Comparison of ENCODE assay signal across 13 cellular contexts in the genomic region with DNA sequence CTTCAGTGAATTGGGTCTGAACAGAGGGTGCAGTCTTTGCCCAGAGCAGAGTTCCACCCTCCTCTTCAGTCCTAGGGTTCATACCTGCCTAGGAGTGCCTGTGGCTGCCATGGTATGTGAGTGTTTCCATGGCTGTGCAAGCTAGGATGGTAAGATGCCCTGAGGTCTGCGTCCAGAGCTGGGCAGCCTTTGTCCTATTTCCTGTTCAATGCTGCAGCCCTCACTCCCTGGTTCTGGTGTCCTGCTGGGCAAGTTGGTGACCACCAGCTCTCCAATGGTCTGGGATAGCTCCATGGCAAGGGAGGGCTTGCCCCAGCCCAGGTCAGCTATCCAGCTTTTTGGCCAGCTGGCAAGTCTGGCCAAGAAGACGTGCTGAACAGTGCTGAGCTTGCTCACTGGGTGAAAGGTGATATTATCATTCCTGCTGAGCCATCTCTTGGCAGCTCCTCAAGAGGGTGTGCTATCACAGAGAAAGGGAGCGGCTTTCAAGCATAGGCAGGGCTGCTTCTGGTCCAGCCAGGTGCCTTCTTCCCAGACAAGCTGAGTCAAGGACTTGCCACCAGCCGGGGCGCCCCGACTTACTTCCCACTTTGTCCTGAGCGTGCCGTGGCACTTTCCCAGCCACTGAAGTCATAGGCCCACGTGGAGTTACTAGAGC. TPM values are rescaled to one million over a fixed set of nuclear protein-coding genes. Genes with fewer than 3 reads are reported as not detected.
DNase-seq lines count a peak whose midpoint lies in the region; ATAC-seq, FAIRE-seq and TF ChIP-seq lines count a peak whose summit lies in the region.
"Had no signal": no experiment of that assay in that cellular context is flagged by ENCODE, and none has a peak within 500 bp of the region (broad histone marks: within the 10 kb centered on the region; RNA-seq: fewer than 3 reads in every experiment).

No MANE protein-coding gene starts in this region.

- ATAC-seq in HepG2 = no peak
- ATAC-seq: left lung had no signal

- in situ Hi-C loops in HepG2 (cut with HindIII; ENCODE audit: extremely low pct_ligation_motif_present, low pct_unique_long_range_greater_than_20kb) = no loop called here

- TF ChIP-seq EP300 in HepG2 (IDR thresholded peaks at IDR 0.05; ENCODE audit: low read depth in 2 of 2, low read length in 2 of 2) (no peak), HepG2 (CRISPR knock-in tag; IDR thresholded peaks at IDR 0.05; ENCODE audit: borderline replicate concordance) (no peak)

- POLR2A ChIA-PET in HepG2 (lab: Yijun Ruan, JAX) = interaction anchor here (0.8 to 5.0 kb wide), 2 partner anchors 7 to 130 kb away, joined by 3 to 20 read pairs; no protein-coding TSS in a partner anchor

- TF ChIP-seq POLR2A in HepG2 (IDR thresholded peaks at IDR 0.05; ENCODE audit: insufficient read depth in 1 of 2, low read depth in 2 of 2, low read length in 2 of 2) (no peak), thyroid gland (IDR thresholded peaks at IDR 0.05) (no peak)

- H3K4me2 ChIP-seq in HepG2 (ENCODE audit: low read depth, low read length) = no peak overlapping the region

- H3K27ac Mint-ChIP-seq in type B pancreatic cell = no peak overlapping the region

- H3K27me3 Mint-ChIP-seq in type B pancreatic cell = no peaks in the 10 kb centered on the region

- no peaks in the 10 kb centered on the region for H3K4me1 Mint-ChIP-seq in type B pancreatic cell (ENCODE audit: unreplicated experiment)

- TF ChIP-seq RAD21 in HepG2 (CRISPR knock-in tag; IDR thresholded peaks at IDR 0.05) = no peak

- peak; percentile 56 for DNase-seq in activated CD8-positive, alpha-beta memory T cell treated with anti-CD3 and anti-CD28 coated beads for 24 hours
- no peak for DNase-seq in activated CD8-positive, alpha-beta memory T cell treated with anti-CD3 and anti-CD28 coated beads, Interleukin-2, amount 50 U/mL, for 48 hours
- DNase-seq in adipocyte (ENCODE audit: low read depth) (peak; percentile 22), HepG2 (ENCODE audit: low spot score) (no peak), type B pancreatic cell (ENCODE audit: extremely low spot score, unreplicated experiment) (peak; percentile 29), thyroid gland (no peak), activated T-cell treated with anti-CD3 and anti-CD28 coated beads for 4 hours (no peak)
- DNase-seq in stimulated activated naive CD4-positive, alpha-beta T cell (lab: John Stamatoyannopoulos, UW) = no peak
- DNase-seq: ACHN, NCI-H146 had no signal

- WGBS in HepG2 (ENCODE audit: low lambda C conversion rate) = 88% methylated on average over 7 of the region's 9 CpGs
- 81 to 84% methylated on average over 8 to 9 of the region's 9 CpGs for WGBS in thyroid gland, 2 donors

- no peak for FAIRE-seq in HepG2 (lab: Jason Lieb, UNC)
- FAIRE-seq: TTC549 had no signal

- no peak overlapping the region for H3K4me3 Mint-ChIP-seq in type B pancreatic cell

- BruUV-seq in HepG2 (replicated peaks; lab: Mats Ljungman, UMichigan) = no TSS peak

- TF ChIP-seq CTCF in HepG2 (CRISPR knock-in tag; IDR thresholded peaks at IDR 0.05) = no peak
- no peak for TF ChIP-seq CTCF in type B pancreatic cell (conservative IDR thresholded peaks at IDR 0.05)
- no peak for TF ChIP-seq CTCF in thyroid gland (IDR thresholded peaks at IDR 0.05)

- H3K36me3 Mint-ChIP-seq in type B pancreatic cell = peaks cover 19% of the 10 kb centered on the region

- H3K27me3 ChIP-seq in adipocyte (replicated peaks; ENCODE audit: control insufficient read depth, insufficient read depth, low read length) (no peaks in the 10 kb centered on the region), HepG2 (ENCODE audit: control insufficient read depth in 1 of 2, insufficient read depth in 2 of 2, low read length in 2 of 2) (no peaks in the 10 kb centered on the region), thyroid gland (no peaks in the 10 kb centered on the region)
- H3K27me3 ChIP-seq: left lung had no signal

- H3K79me2 ChIP-seq in HepG2 (ENCODE audit: insufficient read depth, low read length) = no peaks in the 10 kb centered on the region

- H3K4me1 ChIP-seq in adipocyte (ENCODE audit: control insufficient read depth, insufficient read depth, low read length) (peaks cover 26% of the 10 kb centered on the region), HepG2 (ENCODE audit: insufficient read depth, low read length) (peaks cover 14% of the 10 kb centered on the region), thyroid gland (peaks cover 0 to 24% of the 10 kb centered on the region in 2 donors)

- CTCF ChIA-PET in HepG2 (lab: Yijun Ruan, JAX; ENCODE audit: low intra/inter-chr PET ratio, low total read pairs) = no interaction called here

- peaks cover 51% of the 10 kb centered on the region for H3K36me3 ChIP-seq in adipocyte (ENCODE audit: control insufficient read depth, insufficient read depth, low read length, severe bottlenecking)
- peaks cover 43 to 66% of the 10 kb centered on the region in 2 experiments for H3K36me3 ChIP-seq in HepG2 (replicated peaks in 1 of 2; ENCODE audit: control insufficient read depth in 1 of 2, insufficient read depth in 2 of 2, low read length in 2 of 2)
- peaks cover 6 to 13% of the 10 kb centered on the region in 2 donors for H3K36me3 ChIP-seq in thyroid gland

- H3K27ac ChIP-seq in HepG2 (ENCODE audit: extremely low read length, insufficient read depth, low read length) (no peak overlapping the region), thyroid gland (no peak overlapping the region)
- H3K27ac ChIP-seq: left lung had no signal

- no peaks in the 10 kb centered on the region for H3K9me3 ChIP-seq in adipocyte (ENCODE audit: control insufficient read depth, low read length)
- H3K9me3 ChIP-seq in HepG2 (ENCODE audit: low read length) = no peaks in the 10 kb centered on the region
- no peaks in the 10 kb centered on the region for H3K9me3 ChIP-seq in thyroid gland
- H3K9me3 ChIP-seq: left lung had no signal

- H3K9me3 Mint-ChIP-seq in type B pancreatic cell = no peaks in the 10 kb centered on the region

- H2AFZ ChIP-seq in HepG2 (ENCODE audit: low read length) = no peak overlapping the region

- no peak overlapping the region for H3K4me3 ChIP-seq in adipocyte (ENCODE audit: low read length)
- H3K4me3 ChIP-seq in HepG2 (replicated peaks in 1 of 3; ENCODE audit: insufficient read depth in 1 of 3, low read depth in 2 of 3, low read length in 3 of 3) = no peak overlapping the region
- no peak overlapping the region for H3K4me3 ChIP-seq in thyroid gland (replicated peaks in 1 of 3)
- H3K4me3 ChIP-seq: left lung had no signal

- H4K20me1 ChIP-seq in HepG2 (ENCODE audit: insufficient read depth, low read length) = no peaks in the 10 kb centered on the region

- H3K9ac ChIP-seq in adipocyte (ENCODE audit: low read length) (no peak overlapping the region), HepG2 (ENCODE audit: insufficient read depth, low read depth, low read length) (no peak overlapping the region)

- intact Hi-C loops in HepG2 (cut with micrococcal nuclease; ENCODE audit: unreplicated experiment) = no loop called here
- intact Hi-C loops in thyroid gland (cut with DNase I) = no loop called here

RNA-seq across cellular contexts. Expression of gene NFATC3, which starts 13.0 kb away (rescaled TPM):
- 52.6 and 63.2 TPM in 2 replicates for total RNA-seq in HepG2 (2016; rRNA removed; fragmentation: Illumina TruSeq; extraction: Trizol)
- 234 and 265 TPM in 2 replicates for total RNA-seq in HepG2 (2016; cell fraction: cytosol; rRNA removed; fragmentation: Illumina TruSeq; extraction: Trizol; ENCODE audit: low read depth)
- total RNA-seq in HepG2 (2016; cell fraction: insoluble cytoplasmic fraction; rRNA removed; fragmentation: Illumina TruSeq; extraction: Trizol) = 54.0 and 61.4 TPM in 2 replicates
- 183 and 209 TPM in 2 replicates for total RNA-seq in HepG2 (2016; cell fraction: membrane; rRNA removed; fragmentation: Illumina TruSeq; extraction: Trizol)
- 42.9 and 44.2 TPM in 2 replicates for total RNA-seq in HepG2 (2016; cell fraction: nucleus; rRNA removed; fragmentation: Illumina TruSeq; extraction: Trizol)
- 52.7 and 62.7 TPM in 2 replicates for polyA plus RNA-seq in HepG2 (2011; rRNA removed)
- polyA plus RNA-seq in HepG2 (2011; cell fraction: cytosol; rRNA removed) = 38.3 and 51.2 TPM in 2 replicates
- polyA plus RNA-seq in HepG2 (2011; cell fraction: nucleus; rRNA removed) = 32.5 and 33.2 TPM in 2 replicates
- polyA plus RNA-seq in HepG2 (2012) = 30.6 and 32.4 TPM in 2 replicates
- polyA plus RNA-seq in HepG2 (2016; cell fraction: cytosol; fragmentation: Illumina TruSeq; extraction: Trizol; ENCODE audit: low read depth) = 2.5 and 2.8 TPM in 2 replicates
- polyA plus RNA-seq in HepG2 (2016; cell fraction: insoluble cytoplasmic fraction; fragmentation: Illumina TruSeq; extraction: Trizol; ENCODE audit: low read depth) = 63.1 and 64.9 TPM in 2 replicates
- polyA plus RNA-seq in HepG2 (2016; cell fraction: membrane; fragmentation: Illumina TruSeq; extraction: Trizol; ENCODE audit: low read depth) = 17.1 and 17.3 TPM in 2 replicates
- polyA plus RNA-seq in HepG2 (2016; cell fraction: nucleus; fragmentation: Illumina TruSeq; extraction: Trizol; ENCODE audit: insufficient read depth, low read depth) = 38.6 and 39.5 TPM in 2 replicates
- polyA minus RNA-seq in HepG2 (2011; rRNA and poly(A)+ RNA removed; ENCODE audit: low replicate concordance) = 81.5 and 261 TPM in 2 replicates
- 107 and 129 TPM in 2 replicates for polyA minus RNA-seq in HepG2 (2011; cell fraction: cytosol; rRNA and poly(A)+ RNA removed)
- polyA minus RNA-seq in HepG2 (2011; cell fraction: nucleus; rRNA and poly(A)+ RNA removed) = 109 and 138 TPM in 2 replicates
- total RNA-seq in type B pancreatic cell (ENCODE audit: low replicate concordance) = 37.5 and 55.5 TPM in 2 replicates
- total RNA-seq in thyroid gland = 100 to 1,000 TPM in 1 of 4 donors, 10 to 100 TPM in 3; 67.7 to 107 (median 71.7) TPM

RNA-seq across cellular contexts. Expression of gene DUS2, which starts 49.1 kb away (rescaled TPM):
- 25.1 and 25.9 TPM in 2 replicates for total RNA-seq in HepG2 (2016; rRNA removed; fragmentation: Illumina TruSeq; extraction: Trizol)
- total RNA-seq in HepG2 (2016; cell fraction: cytosol; rRNA removed; fragmentation: Illumina TruSeq; extraction: Trizol; ENCODE audit: low read depth) = 11.4 and 13.4 TPM in 2 replicates
- 26.9 and 27.5 TPM in 2 replicates for total RNA-seq in HepG2 (2016; cell fraction: insoluble cytoplasmic fraction; rRNA removed; fragmentation: Illumina TruSeq; extraction: Trizol)
- total RNA-seq in HepG2 (2016; cell fraction: membrane; rRNA removed; fragmentation: Illumina TruSeq; extraction: Trizol) = 8.8 and 9.5 TPM in 2 replicates
- total RNA-seq in HepG2 (2016; cell fraction: nucleus; rRNA removed; fragmentation: Illumina TruSeq; extraction: Trizol) = 20.8 and 22.6 TPM in 2 replicates
- 17.8 and 22.6 TPM in 2 replicates for polyA plus RNA-seq in HepG2 (2011; rRNA removed)
- 18.3 and 19.9 TPM in 2 replicates for polyA plus RNA-seq in HepG2 (2011; cell fraction: cytosol; rRNA removed)
- 73.1 and 73.7 TPM in 2 replicates for polyA plus RNA-seq in HepG2 (2011; cell fraction: nucleus; rRNA removed)
- 17.0 and 17.7 TPM in 2 replicates for polyA plus RNA-seq in HepG2 (2012)
- polyA plus RNA-seq in HepG2 (2016; cell fraction: cytosol; fragmentation: Illumina TruSeq; extraction: Trizol; ENCODE audit: low read depth) = 1.7 and 1.8 TPM in 2 replicates
- polyA plus RNA-seq in HepG2 (2016; cell fraction: insoluble cytoplasmic fraction; fragmentation: Illumina TruSeq; extraction: Trizol; ENCODE audit: low read depth) = 14.5 and 16.7 TPM in 2 replicates
- 2.5 and 3.7 TPM in 2 replicates for polyA plus RNA-seq in HepG2 (2016; cell fraction: membrane; fragmentation: Illumina TruSeq; extraction: Trizol; ENCODE audit: low read depth)
- 30.5 and 31.8 TPM in 2 replicates for polyA plus RNA-seq in HepG2 (2016; cell fraction: nucleus; fragmentation: Illumina TruSeq; extraction: Trizol; ENCODE audit: insufficient read depth, low read depth)
- polyA minus RNA-seq in HepG2 (2011; rRNA and poly(A)+ RNA removed; ENCODE audit: low replicate concordance) = 36.7 and 47.6 TPM in 2 replicates
- 9.6 and 11.9 TPM in 2 replicates for polyA minus RNA-seq in HepG2 (2011; cell fraction: cytosol; rRNA and poly(A)+ RNA removed)
- polyA minus RNA-seq in HepG2 (2011; cell fraction: nucleus; rRNA and poly(A)+ RNA removed) = 34.6 and 41.8 TPM in 2 replicates
- total RNA-seq in type B pancreatic cell (ENCODE audit: low replicate concordance) = 21.7 and 24.1 TPM in 2 replicates
- total RNA-seq in thyroid gland = 10 to 100 TPM; 10.0 to 14.1 (median 12.9) TPM

RNA-seq across cellular contexts. Expression of gene DDX28, which starts 49.1 kb away (rescaled TPM):
- 16.4 and 18.4 TPM in 2 replicates for total RNA-seq in HepG2 (2016; rRNA removed; fragmentation: Illumina TruSeq; extraction: Trizol)
- 2.8 and 3.0 TPM in 2 replicates for total RNA-seq in HepG2 (2016; cell fraction: cytosol; rRNA removed; fragmentation: Illumina TruSeq; extraction: Trizol; ENCODE audit: low read depth)
- total RNA-seq in HepG2 (2016; cell fraction: insoluble cytoplasmic fraction; rRNA removed; fragmentation: Illumina TruSeq; extraction: Trizol) = 16.5 and 18.2 TPM in 2 replicates
- 5.7 and 7.5 TPM in 2 replicates for total RNA-seq in HepG2 (2016; cell fraction: membrane; rRNA removed; fragmentation: Illumina TruSeq; extraction: Trizol)
- total RNA-seq in HepG2 (2016; cell fraction: nucleus; rRNA removed; fragmentation: Illumina TruSeq; extraction: Trizol) = 11.7 and 13.6 TPM in 2 replicates
- 13.6 and 14.1 TPM in 2 replicates for polyA plus RNA-seq in HepG2 (2011; rRNA removed)
- polyA plus RNA-seq in HepG2 (2011; cell fraction: cytosol; rRNA removed) = 12.4 and 15.6 TPM in 2 replicates
- polyA plus RNA-seq in HepG2 (2011; cell fraction: nucleus; rRNA removed) = 8.7 and 9.9 TPM in 2 replicates
- polyA plus RNA-seq in HepG2 (2012) = 6.3 and 6.8 TPM in 2 replicates
- polyA plus RNA-seq in HepG2 (2016; cell fraction: cytosol; fragmentation: Illumina TruSeq; extraction: Trizol; ENCODE audit: low read depth) = 1.2 and 1.6 TPM in 2 replicates
- polyA plus RNA-seq in HepG2 (2016; cell fraction: insoluble cytoplasmic fraction; fragmentation: Illumina TruSeq; extraction: Trizol; ENCODE audit: low read depth) = 14.5 and 16.0 TPM in 2 replicates
- polyA plus RNA-seq in HepG2 (2016; cell fraction: membrane; fragmentation: Illumina TruSeq; extraction: Trizol; ENCODE audit: low read depth) = 2.6 and 3.1 TPM in 2 replicates
- polyA plus RNA-seq in HepG2 (2016; cell fraction: nucleus; fragmentation: Illumina TruSeq; extraction: Trizol; ENCODE audit: insufficient read depth, low read depth) = 13.9 and 15.5 TPM in 2 replicates
- polyA minus RNA-seq in HepG2 (2011; rRNA and poly(A)+ RNA removed; ENCODE audit: low replicate concordance) = 19.4 and 28.5 TPM in 2 replicates
- 7.2 and 10.0 TPM in 2 replicates for polyA minus RNA-seq in HepG2 (2011; cell fraction: cytosol; rRNA and poly(A)+ RNA removed)
- 18.2 and 19.9 TPM in 2 replicates for polyA minus RNA-seq in HepG2 (2011; cell fraction: nucleus; rRNA and poly(A)+ RNA removed)
- total RNA-seq in type B pancreatic cell (ENCODE audit: low replicate concordance) = 14.7 and 15.2 TPM in 2 replicates
- 10 to 100 TPM in 1 of 4 donors, 1 to 10 TPM in 3; 4.2 to 10.0 (median 6.6) TPM for total RNA-seq in thyroid gland

RNA-seq across cellular contexts. Expression of gene DPEP2NB, which starts 56.5 kb away (rescaled TPM):
- total RNA-seq in HepG2 (2016; rRNA removed; fragmentation: Illumina TruSeq; extraction: Trizol) (not detected in 2 replicates), type B pancreatic cell (ENCODE audit: low replicate concordance) (not detected in 2 replicates), thyroid gland (not detected)
- not detected in 2 replicates for total RNA-seq in HepG2 (2016; cell fraction: cytosol; rRNA removed; fragmentation: Illumina TruSeq; extraction: Trizol; ENCODE audit: low read depth)
- total RNA-seq in HepG2 (2016; cell fraction: insoluble cytoplasmic fraction; rRNA removed; fragmentation: Illumina TruSeq; extraction: Trizol) = not detected in 2 replicates
- total RNA-seq in HepG2 (2016; cell fraction: membrane; rRNA removed; fragmentation: Illumina TruSeq; extraction: Trizol) = not detected in 2 replicates
- not detected in 2 replicates for total RNA-seq in HepG2 (2016; cell fraction: nucleus; rRNA removed; fragmentation: Illumina TruSeq; extraction: Trizol)
- polyA plus RNA-seq in HepG2 (2011; rRNA removed) = not detected in 2 replicates
- polyA plus RNA-seq in HepG2 (2011; cell fraction: cytosol; rRNA removed) = not detected in 2 replicates
- polyA plus RNA-seq in HepG2 (2011; cell fraction: nucleus; rRNA removed) = not detected in 2 replicates
- not detected in 2 replicates for polyA plus RNA-seq in HepG2 (2012)
- not detected in 2 replicates for polyA plus RNA-seq in HepG2 (2016; cell fraction: cytosol; fragmentation: Illumina TruSeq; extraction: Trizol; ENCODE audit: low read depth)
- not detected in 2 replicates for polyA plus RNA-seq in HepG2 (2016; cell fraction: insoluble cytoplasmic fraction; fragmentation: Illumina TruSeq; extraction: Trizol; ENCODE audit: low read depth)
- not detected in 2 replicates for polyA plus RNA-seq in HepG2 (2016; cell fraction: membrane; fragmentation: Illumina TruSeq; extraction: Trizol; ENCODE audit: low read depth)
- polyA plus RNA-seq in HepG2 (2016; cell fraction: nucleus; fragmentation: Illumina TruSeq; extraction: Trizol; ENCODE audit: insufficient read depth, low read depth) = not detected in 2 replicates
- not detected in 2 replicates for polyA minus RNA-seq in HepG2 (2011; rRNA and poly(A)+ RNA removed; ENCODE audit: low replicate concordance)
- not detected in 2 replicates for polyA minus RNA-seq in HepG2 (2011; cell fraction: cytosol; rRNA and poly(A)+ RNA removed)
- polyA minus RNA-seq in HepG2 (2011; cell fraction: nucleus; rRNA and poly(A)+ RNA removed) = not detected in 2 replicates
- total RNA-seq: cerebellum, left lung had no signal

Comparison
In these comparisons a context has a peak if more than half of its experiments do, and no peak if none do; other contexts are left out.
1. DNase-seq: peak in activated CD8-positive, alpha-beta memory T cell treated with anti-CD3 and anti-CD28 coated beads for 24 hours (single experiment), adipocyte (single experiment) and type B pancreatic cell (single experiment); none in activated CD8-positive, alpha-beta memory T cell treated with anti-CD3 and anti-CD28 coated beads, Interleukin-2, amount 50 U/mL, for 48 hours (single experiment), HepG2 (single experiment), thyroid gland (0 of 2), activated T-cell treated with anti-CD3 and anti-CD28 coated beads for 4 hours (single experiment) and stimulated activated naive CD4-positive, alpha-beta T cell (0 of 6).